15 cellular contexts compared by ENCODE assay signal in the genomic region with DNA sequence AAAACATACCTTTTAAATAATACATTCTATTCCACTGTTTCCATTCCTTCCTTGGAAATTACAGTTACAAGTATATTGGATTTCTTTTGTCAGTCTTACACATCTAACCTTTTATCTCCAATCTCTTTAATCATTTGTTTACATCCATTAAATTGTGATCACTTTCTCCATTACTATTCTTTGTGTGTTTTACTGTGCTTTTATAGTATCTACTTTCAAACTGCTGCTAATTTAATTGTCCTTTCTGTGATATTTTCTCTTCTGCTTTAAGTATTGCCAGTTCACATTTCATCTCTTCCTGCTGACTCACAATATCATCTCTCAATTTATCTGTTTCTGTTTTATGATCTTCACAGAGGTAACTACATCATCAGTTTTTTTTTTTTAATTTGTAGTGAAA.
"Had no signal": no experiment of that assay in that cellular context is flagged by ENCODE, and none has a peak within 500 bp of the region (broad histone marks: within the 10 kb centered on the region; RNA-seq: fewer than 3 reads in every experiment).

No MANE protein-coding gene starts in this region.

- H3K9me3 Mint-ChIP-seq: activated naive CD4-positive, alpha-beta T cell treated with anti-CD3 and anti-CD28 coated beads for 36 hours; activated naive CD8-positive, alpha-beta T cell treated with anti-CD3 and anti-CD28 coated beads, Interleukin-2, amount 50 U/mL, for 24 hours; activated T-helper 2 cell treated with anti-CD3 and anti-CD28 coated beads, Interferon-gamma antibody, Interleukin-2, Interleukin-4, amounts not matched to agents 10 μg/mL and 5 μg/mL and 100 μg/mL, durations not matched to agents 14 hours and 24 hours and 36 hours; stimulated activated naive CD8-positive, alpha-beta T cell treated with anti-CD3 and anti-CD28 coated beads, Interleukin-15, Interleukin-2, amounts not matched to agents 100 ng/mL and 50 ng/mL, for 24 hours; T-helper 2 cell treated with Interferon-gamma antibody and Interleukin-4, amounts not matched to agents 5 μg/mL and 100 μg/mL, for 36 hours had no signal

- H3K4me3 Mint-ChIP-seq: activated naive CD4-positive, alpha-beta T cell treated with anti-CD3 and anti-CD28 coated beads for 36 hours; activated naive CD8-positive, alpha-beta T cell treated with anti-CD3 and anti-CD28 coated beads, Interleukin-2, amount 50 U/mL, for 24 hours; brain; neural progenitor cell; stimulated activated naive CD8-positive, alpha-beta T cell treated with anti-CD3 and anti-CD28 coated beads, Interleukin-15, Interleukin-2, amounts not matched to agents 100 ng/mL and 50 ng/mL, for 24 hours; T-helper 2 cell treated with Interferon-gamma antibody and Interleukin-4, amounts not matched to agents 5 μg/mL and 100 μg/mL, for 36 hours had no signal

- H3K4me1 Mint-ChIP-seq: neural progenitor cell had no signal

- DNase-seq: activated CD4-positive, alpha-beta T cell treated with anti-CD3 and anti-CD28 coated beads, Interleukin-2, amount 50 U/mL, for 48 hours; activated naive CD4-positive, alpha-beta T cell treated with anti-CD3 and anti-CD28 coated beads for 36 hours; activated naive CD8-positive, alpha-beta T cell treated with anti-CD3 and anti-CD28 coated beads, Interleukin-2, amount 50 U/mL, for 24 hours; colonic mucosa; gastrocnemius medialis; kidney; left lung; trophoblast cell had no signal

- H3K27me3 Mint-ChIP-seq: activated naive CD8-positive, alpha-beta T cell treated with anti-CD3 and anti-CD28 coated beads, Interleukin-2, amount 50 U/mL, for 24 hours; brain; stimulated activated naive CD8-positive, alpha-beta T cell treated with anti-CD3 and anti-CD28 coated beads, Interleukin-15, Interleukin-2, amounts not matched to agents 100 ng/mL and 50 ng/mL, for 24 hours had no signal

- ATAC-seq: activated naive CD8-positive, alpha-beta T cell treated with anti-CD3 and anti-CD28 coated beads, Interleukin-2, amount 50 U/mL, for 24 hours had no signal

- FAIRE-seq: endometrium, kidney, TTC549 had no signal

- H3K27ac Mint-ChIP-seq: activated naive CD4-positive, alpha-beta T cell treated with anti-CD3 and anti-CD28 coated beads for 36 hours; activated naive CD8-positive, alpha-beta T cell treated with anti-CD3 and anti-CD28 coated beads, Interleukin-2, amount 50 U/mL, for 24 hours; activated T-helper 2 cell treated with anti-CD3 and anti-CD28 coated beads, Interferon-gamma antibody, Interleukin-2, Interleukin-4, amounts not matched to agents 10 μg/mL and 5 μg/mL and 100 μg/mL, durations not matched to agents 14 hours and 24 hours and 36 hours; neural progenitor cell; stimulated activated naive CD8-positive, alpha-beta T cell treated with anti-CD3 and anti-CD28 coated beads, Interleukin-15, Interleukin-2, amounts not matched to agents 100 ng/mL and 50 ng/mL, for 24 hours; T-helper 2 cell treated with Interferon-gamma antibody and Interleukin-4, amounts not matched to agents 5 μg/mL and 100 μg/mL, for 36 hours had no signal
